Comparison of ENCODE assay signal across 29 cellular contexts in genomic region chr11:69515271-69516245, GRCh38. TPM values are rescaled to one million over a fixed set of nuclear protein-coding genes. Genes with fewer than 3 reads are reported as not detected.
DNase-seq lines count a peak whose midpoint lies in the region; ATAC-seq and TF ChIP-seq lines count a peak whose summit lies in the region.
"Had no signal": no experiment of that assay in that cellular context is flagged by ENCODE, and none has a peak within 500 bp of the region (broad histone marks: within the 10 kb centered on the region; RNA-seq: fewer than 3 reads in every experiment).

No MANE protein-coding gene starts in this region.

- TF ChIP-seq POLR2A in spleen (IDR thresholded peaks at IDR 0.05), result no peak

- peaks cover 0 to 34% (median 20%) of the 10 kb centered on the region in 8 donors for H3K9me3 ChIP-seq in spleen
- H3K9me3 ChIP-seq: ascending aorta, BE2C, mucosa of descending colon, upper lobe of left lung had no signal

- no peaks in the 10 kb centered on the region for H3K4me1 ChIP-seq in spleen
- H3K4me1 ChIP-seq: ascending aorta, heart left ventricle, upper lobe of left lung had no signal

- no peaks in the 10 kb centered on the region for H3K4me1 Mint-ChIP-seq in activated naive CD4-positive, alpha-beta T cell treated with anti-CD3 and anti-CD28 coated beads, Interleukin-2, amount 50 U/mL, for 24 hours
- H3K4me1 Mint-ChIP-seq in chondrocyte (ENCODE audit: low read depth), result peaks cover 8% of the 10 kb centered on the region
- H3K4me1 Mint-ChIP-seq: activated CD4-positive, alpha-beta T cell treated with anti-CD3 and anti-CD28 coated beads for 36 hours had no signal

- H3K4me3 Mint-ChIP-seq in activated naive CD4-positive, alpha-beta T cell treated with anti-CD3 and anti-CD28 coated beads, Interleukin-2, amount 50 U/mL, for 24 hours, result no peak overlapping the region
- no peak overlapping the region for H3K4me3 Mint-ChIP-seq in chondrocyte (ENCODE audit: unreplicated experiment)
- H3K4me3 Mint-ChIP-seq: activated CD4-positive, alpha-beta T cell treated with anti-CD3 and anti-CD28 coated beads for 36 hours; activated T-helper 1 cell treated with anti-CD3 and anti-CD28 coated beads, Interleukin-12 subunit alpha, Interleukin-12 subunit beta, Interleukin-2, Interleukin-4 antibody, amounts not matched to agents 30 ng/mL and 10 ng/mL and 1 ng/mL, durations not matched to agents 14 hours and 24 hours and 36 hours; neural crest cell had no signal

- no peak overlapping the region for H3K4me3 ChIP-seq in spleen
- H3K4me3 ChIP-seq: ascending aorta, dorsolateral prefrontal cortex, heart left ventricle, mucosa of descending colon, upper lobe of left lung had no signal

- peaks cover 20% of the 10 kb centered on the region for H3K9me3 Mint-ChIP-seq in activated naive CD4-positive, alpha-beta T cell treated with anti-CD3 and anti-CD28 coated beads, Interleukin-2, amount 50 U/mL, for 24 hours
- H3K9me3 Mint-ChIP-seq in chondrocyte (ENCODE audit: low read depth), result peaks cover 19% of the 10 kb centered on the region

- 68 to 74% (median 72%) methylated on average over 12 of the region's 12 CpGs for whole genome bisulfite sequencing in spleen, 5 donors

- TF ChIP-seq CTCF in chondrocyte (IDR thresholded peaks at IDR 0.05) (no peak), spleen (IDR thresholded peaks at IDR 0.05 in 8 of 11, conservative IDR thresholded peaks at IDR 0.05 in 3 of 11) (no peak)

- no peak overlapping the region for H3K27ac ChIP-seq in spleen
- H3K27ac ChIP-seq: ascending aorta, dorsolateral prefrontal cortex, heart left ventricle, upper lobe of left lung had no signal

- intact Hi-C loops in spleen (cut with DNase I; ENCODE audit: low total_unique reads), result no loop called here

- H3K27me3 Mint-ChIP-seq in activated naive CD4-positive, alpha-beta T cell treated with anti-CD3 and anti-CD28 coated beads, Interleukin-2, amount 50 U/mL, for 24 hours, result peaks cover 1% of the 10 kb centered on the region
- H3K27me3 Mint-ChIP-seq in chondrocyte (ENCODE audit: low read depth), result no peaks in the 10 kb centered on the region
- H3K27me3 Mint-ChIP-seq: activated CD4-positive, alpha-beta T cell treated with anti-CD3 and anti-CD28 coated beads for 36 hours had no signal

- peaks cover 0 to 5% (median 0%) of the 10 kb centered on the region in 7 donors for H3K27me3 ChIP-seq in spleen (replicated peaks in 1 of 7)
- H3K27me3 ChIP-seq: ascending aorta, BE2C, heart left ventricle, upper lobe of left lung had no signal

- no peaks in the 10 kb centered on the region for H3K36me3 ChIP-seq in spleen
- H3K36me3 ChIP-seq: ascending aorta, BE2C, heart left ventricle, upper lobe of left lung had no signal

- ATAC-seq in GM21786 (IDR thresholded peaks at IDR 0.05; ENCODE audit: unreplicated experiment) (no peak), HG03342 (IDR thresholded peaks at IDR 0.05; ENCODE audit: unreplicated experiment) (no peak)
- ATAC-seq: activated CD4-positive, alpha-beta T cell treated with anti-CD3 and anti-CD28 coated beads for 36 hours; activated naive CD4-positive, alpha-beta T cell treated with anti-CD3 and anti-CD28 coated beads, Interleukin-2, amount 50 U/mL, for 72 hours; heart left ventricle; left colon; mucosa of descending colon had no signal

- H3K36me3 Mint-ChIP-seq in activated naive CD4-positive, alpha-beta T cell treated with anti-CD3 and anti-CD28 coated beads, Interleukin-2, amount 50 U/mL, for 24 hours, result peaks cover 2% of the 10 kb centered on the region
- peaks cover 2% of the 10 kb centered on the region for H3K36me3 Mint-ChIP-seq in chondrocyte (ENCODE audit: low read depth)

- no peak for DNase-seq in activated naive CD4-positive, alpha-beta T cell (lab: John Stamatoyannopoulos, UW)
- DNase-seq in NOMO-1 treated with DMSO at 0.1 percent for 48 hours (lab: John Stamatoyannopoulos, UW; ENCODE audit: unreplicated experiment) (peak; percentile 78), chondrocyte (ENCODE audit: low spot score) (peak; percentile 33), spleen (peak; percentile 36), NCI-H146 (lab: John Stamatoyannopoulos, UW) (no peak)
- DNase-seq: activated CD4-positive, alpha-beta T cell treated with anti-CD3 and anti-CD28 coated beads for 36 hours; BE2C; central memory CD4-positive, alpha-beta T cell; H7; heart left ventricle; KG1; left colon; NCI-H1092; NCI-H2029 treated with DMSO at 0.1 percent for 48 hours; NCI-H345; upper lobe of left lung had no signal

- H3K27ac Mint-ChIP-seq in activated naive CD4-positive, alpha-beta T cell treated with anti-CD3 and anti-CD28 coated beads, Interleukin-2, amount 50 U/mL, for 24 hours, result peak overlapping the region; percentile 43
- no peak overlapping the region for H3K27ac Mint-ChIP-seq in chondrocyte (ENCODE audit: unreplicated experiment)
- H3K27ac Mint-ChIP-seq: activated CD4-positive, alpha-beta T cell treated with anti-CD3 and anti-CD28 coated beads for 36 hours; activated naive CD4-positive, alpha-beta T cell treated with anti-CD3 and anti-CD28 coated beads, Interleukin-2, amount 50 U/mL, for 72 hours; activated T-helper 1 cell treated with anti-CD3 and anti-CD28 coated beads, Interleukin-12 subunit alpha, Interleukin-12 subunit beta, Interleukin-2, Interleukin-4 antibody, amounts not matched to agents 30 ng/mL and 10 ng/mL and 1 ng/mL, durations not matched to agents 14 hours and 24 hours and 36 hours; progenitor cell of endocrine pancreas had no signal

RNA-seq across cellular contexts. Expression of gene LINC01488, which starts 34.1 kb away (rescaled TPM):
- total RNA-seq in chondrocyte, result not detected in 3 replicates
- total RNA-seq in spleen, result not detected
- not detected for polyA plus RNA-seq in spleen
- total RNA-seq: A172; activated CD4-positive, alpha-beta T cell treated with anti-CD3 and anti-CD28 coated beads for 36 hours; activated naive CD4-positive, alpha-beta T cell treated with anti-CD3 and anti-CD28 coated beads, Interleukin-2, amount 50 U/mL, for 72 hours; activated T-helper 1 cell treated with anti-CD3 and anti-CD28 coated beads, Interleukin-12 subunit alpha, Interleukin-12 subunit beta, Interleukin-2, Interleukin-4 antibody, amounts not matched to agents 30 ng/mL and 10 ng/mL and 1 ng/mL, durations not matched to agents 14 hours and 24 hours and 36 hours; ascending aorta; Daoy; dorsolateral prefrontal cortex; H7; left colon; mucosa of descending colon; neural crest cell; subcutaneous adipose tissue; upper lobe of left lung had no signal

Comparison
In these comparisons a context has a peak if more than half of its experiments do, and no peak if none do; other contexts are left out.
1. DNase-seq: peak in NOMO-1 treated with DMSO at 0.1 percent for 48 hours (single experiment), chondrocyte (single experiment) and spleen (single experiment); none in activated naive CD4-positive, alpha-beta T cell (0 of 4) and NCI-H146 (single experiment).